In the genomic region with DNA sequence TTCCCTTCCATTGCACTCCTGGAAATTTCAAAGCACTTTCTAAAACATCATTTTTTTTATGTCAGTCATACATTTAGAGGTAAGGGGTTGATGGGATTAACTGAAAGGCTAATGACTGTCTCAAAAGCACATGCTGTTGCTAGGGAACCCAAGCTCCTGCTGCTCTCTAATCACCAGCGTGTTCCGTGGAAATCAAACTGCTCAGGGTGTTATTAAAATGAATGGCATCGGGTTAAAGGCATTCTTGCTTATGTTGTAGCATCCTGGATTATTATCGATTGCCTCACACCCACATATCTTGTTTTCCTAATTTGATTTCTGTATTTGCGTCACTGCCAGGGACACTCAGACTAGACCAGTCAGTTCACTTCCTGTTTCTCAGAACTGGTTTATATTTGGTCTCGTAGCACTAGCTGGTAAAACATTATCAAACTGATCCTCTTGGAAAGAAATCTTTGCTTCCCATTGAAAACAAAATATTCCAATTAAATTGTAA, we compare ENCODE assay signal across 2 cellular contexts.
TF ChIP-seq lines count a peak whose summit lies in the region.

No MANE protein-coding gene starts in this region.

TF ChIP-seq in HCT116, 20 proteins besides CTCF, POLR2A, EP300 and RAD21 (continued from another document):
- TF ChIP-seq, protein P1, sequence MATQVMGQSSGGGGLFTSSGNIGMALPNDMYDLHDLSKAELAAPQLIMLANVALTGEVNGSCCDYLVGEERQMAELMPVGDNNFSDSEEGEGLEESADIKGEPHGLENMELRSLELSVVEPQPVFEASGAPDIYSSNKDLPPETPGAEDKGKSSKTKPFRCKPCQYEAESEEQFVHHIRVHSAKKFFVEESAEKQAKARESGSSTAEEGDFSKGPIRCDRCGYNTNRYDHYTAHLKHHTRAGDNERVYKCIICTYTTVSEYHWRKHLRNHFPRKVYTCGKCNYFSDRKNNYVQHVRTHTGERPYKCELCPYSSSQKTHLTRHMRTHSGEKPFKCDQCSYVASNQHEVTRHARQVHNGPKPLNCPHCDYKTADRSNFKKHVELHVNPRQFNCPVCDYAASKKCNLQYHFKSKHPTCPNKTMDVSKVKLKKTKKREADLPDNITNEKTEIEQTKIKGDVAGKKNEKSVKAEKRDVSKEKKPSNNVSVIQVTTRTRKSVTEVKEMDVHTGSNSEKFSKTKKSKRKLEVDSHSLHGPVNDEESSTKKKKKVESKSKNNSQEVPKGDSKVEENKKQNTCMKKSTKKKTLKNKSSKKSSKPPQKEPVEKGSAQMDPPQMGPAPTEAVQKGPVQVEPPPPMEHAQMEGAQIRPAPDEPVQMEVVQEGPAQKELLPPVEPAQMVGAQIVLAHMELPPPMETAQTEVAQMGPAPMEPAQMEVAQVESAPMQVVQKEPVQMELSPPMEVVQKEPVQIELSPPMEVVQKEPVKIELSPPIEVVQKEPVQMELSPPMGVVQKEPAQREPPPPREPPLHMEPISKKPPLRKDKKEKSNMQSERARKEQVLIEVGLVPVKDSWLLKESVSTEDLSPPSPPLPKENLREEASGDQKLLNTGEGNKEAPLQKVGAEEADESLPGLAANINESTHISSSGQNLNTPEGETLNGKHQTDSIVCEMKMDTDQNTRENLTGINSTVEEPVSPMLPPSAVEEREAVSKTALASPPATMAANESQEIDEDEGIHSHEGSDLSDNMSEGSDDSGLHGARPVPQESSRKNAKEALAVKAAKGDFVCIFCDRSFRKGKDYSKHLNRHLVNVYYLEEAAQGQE (IDR thresholded peaks at IDR 0.05; ENCODE audit: low read depth): no peak
- TF ChIP-seq YY1 (IDR thresholded peaks at IDR 0.05; ENCODE audit: extremely low read depth, insufficient replicate concordance, low read depth, low read length) (no peak), EZH2 (IDR thresholded peaks at IDR 0.05) (no peak), CEBPB (IDR thresholded peaks at IDR 0.05; ENCODE audit: low read depth) (no peak), JUND (IDR thresholded peaks at IDR 0.05) (no peak), EZH2phosphoT487 (IDR thresholded peaks at IDR 0.05; ENCODE audit: borderline replicate concordance) (no peak), ELF1 (IDR thresholded peaks at IDR 0.05; ENCODE audit: borderline replicate concordance, low read depth) (no peak), SP1 (IDR thresholded peaks at IDR 0.05; ENCODE audit: low read depth) (no peak), TCF7L2 (IDR thresholded peaks at IDR 0.05; ENCODE audit: borderline replicate concordance, extremely low read depth, insufficient read depth, insufficient read length) (no peak)
- TF ChIP-seq, protein P2, sequence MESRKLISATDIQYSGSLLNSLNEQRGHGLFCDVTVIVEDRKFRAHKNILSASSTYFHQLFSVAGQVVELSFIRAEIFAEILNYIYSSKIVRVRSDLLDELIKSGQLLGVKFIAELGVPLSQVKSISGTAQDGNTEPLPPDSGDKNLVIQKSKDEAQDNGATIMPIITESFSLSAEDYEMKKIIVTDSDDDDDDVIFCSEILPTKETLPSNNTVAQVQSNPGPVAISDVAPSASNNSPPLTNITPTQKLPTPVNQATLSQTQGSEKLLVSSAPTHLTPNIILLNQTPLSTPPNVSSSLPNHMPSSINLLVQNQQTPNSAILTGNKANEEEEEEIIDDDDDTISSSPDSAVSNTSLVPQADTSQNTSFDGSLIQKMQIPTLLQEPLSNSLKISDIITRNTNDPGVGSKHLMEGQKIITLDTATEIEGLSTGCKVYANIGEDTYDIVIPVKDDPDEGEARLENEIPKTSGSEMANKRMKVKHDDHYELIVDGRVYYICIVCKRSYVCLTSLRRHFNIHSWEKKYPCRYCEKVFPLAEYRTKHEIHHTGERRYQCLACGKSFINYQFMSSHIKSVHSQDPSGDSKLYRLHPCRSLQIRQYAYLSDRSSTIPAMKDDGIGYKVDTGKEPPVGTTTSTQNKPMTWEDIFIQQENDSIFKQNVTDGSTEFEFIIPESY (IDR thresholded peaks at IDR 0.05; ENCODE audit: extremely low read depth, insufficient replicate concordance, low read length): no peak

TF ChIP-seq in H1, 55 proteins besides CTCF, POLR2A, EP300 and RAD21 (continued from another document):
- TF ChIP-seq RXRA (IDR thresholded peaks at IDR 0.05; ENCODE audit: insufficient read depth, low read depth, low read length) (no peak), BCL11A (IDR thresholded peaks at IDR 0.05; ENCODE audit: low read depth in 2 of 2, low read length in 2 of 2) (no peak)
